8 cellular contexts compared by ENCODE assay signal in the genomic region with DNA sequence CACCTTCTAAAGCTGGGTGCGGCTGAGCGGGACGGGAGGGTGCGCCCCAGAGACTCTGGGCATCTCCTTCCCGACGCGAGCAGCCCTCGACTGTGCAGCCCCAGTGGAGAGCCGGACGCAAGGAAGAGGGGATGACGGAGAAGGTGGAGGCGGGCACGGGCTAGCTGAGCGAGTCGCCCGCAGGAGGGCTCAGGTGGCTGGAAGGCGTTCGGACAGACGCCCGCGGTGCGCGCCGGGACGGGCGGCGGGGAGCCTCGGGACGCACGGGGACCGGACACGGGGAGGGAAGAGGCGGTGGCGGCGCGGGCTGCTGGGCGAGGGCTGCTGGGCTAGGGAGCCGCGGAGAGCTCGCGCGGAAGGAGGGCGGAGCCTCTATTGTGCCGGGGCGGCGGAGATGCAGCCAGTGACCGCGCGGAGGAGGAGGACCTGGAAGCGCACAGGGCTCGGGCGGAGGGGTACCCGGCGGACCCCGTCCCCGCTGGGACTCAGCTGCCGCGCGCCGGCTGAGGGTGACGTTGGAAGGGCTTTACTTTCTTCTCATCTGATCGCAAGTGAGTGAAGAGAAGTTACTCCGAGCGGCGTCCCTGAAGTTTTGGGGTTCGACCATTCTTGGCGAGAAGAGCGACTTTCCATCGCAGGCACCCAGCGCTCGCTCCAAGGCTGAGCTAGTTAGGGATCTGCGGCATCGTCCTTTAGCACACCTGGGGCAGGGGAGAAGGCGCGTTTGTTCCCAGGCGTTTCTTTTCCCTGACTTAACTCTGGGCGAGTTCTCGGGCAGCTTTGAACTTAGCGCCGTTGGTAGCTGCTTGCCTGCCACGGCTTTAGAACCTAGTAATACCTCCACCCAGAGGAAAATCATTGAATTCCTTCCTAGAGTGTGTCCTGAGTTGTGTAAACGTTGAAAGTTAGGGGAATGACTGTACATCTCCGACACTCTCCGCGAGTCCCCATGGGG. TPM values are rescaled to one million over a fixed set of nuclear protein-coding genes. Genes with fewer than 3 reads are reported as not detected.
DNase-seq lines count a peak whose midpoint lies in the region; ATAC-seq, FAIRE-seq and TF ChIP-seq lines count a peak whose summit lies in the region.

A gene (minus strand): TSS at position 323 of the 955 bp plus-strand sequence. CDS start 439 bp downstream, outside the sequence.

- H3K9me1 ChIP-seq in keratinocyte (ENCODE audit: control insufficient read depth, extremely low read depth, insufficient read depth, low read length), result no peaks in the 10 kb centered on the region

- peaks cover 1% of the 10 kb centered on the region; the same call in 1 of the 2 replicates for H3K27me3 ChIP-seq in Caco-2 (replicated peaks; ENCODE audit: control insufficient read depth, insufficient read depth, low read length)
- peaks cover 5% of the 10 kb centered on the region; the same call in 1 of the 2 replicates for H3K27me3 ChIP-seq in GM23248 (replicated peaks; ENCODE audit: insufficient read depth)
- H3K27me3 ChIP-seq in WERI-Rb-1 (ENCODE audit: insufficient read depth, low read depth, severe bottlenecking), result peaks cover 92% of the 10 kb centered on the region
- peaks cover 14% of the 10 kb centered on the region for H3K27me3 ChIP-seq in keratinocyte (ENCODE audit: control insufficient read depth, extremely low read depth, insufficient read depth, low read length)
- no peaks in the 10 kb centered on the region for H3K27me3 ChIP-seq in smooth muscle cell (ENCODE audit: low read depth)

- no TSS peak for BruUV-seq in Caco-2 (replicated peaks; lab: Mats Ljungman, UMichigan)

- H3K79me2 ChIP-seq in GM23248 (ENCODE audit: insufficient read depth) (no peaks in the 10 kb centered on the region), keratinocyte (ENCODE audit: control insufficient read depth, insufficient read depth, low read length) (no peaks in the 10 kb centered on the region), smooth muscle cell (ENCODE audit: low read depth) (no peaks in the 10 kb centered on the region)

- H3K36me3 Mint-ChIP-seq in Caco-2 (ENCODE audit: insufficient read depth, unreplicated experiment), result no peaks in the 10 kb centered on the region

- in situ Hi-C loops in GM23248 (cut with MboI), result loop anchor here (10.0 kb wide), 1 partner anchor 229 kb away; no protein-coding TSS in a partner anchor

- intact Hi-C loops in Caco-2 (cut with micrococcal nuclease; ENCODE audit: unreplicated experiment), result loop anchor here (1.0 to 5.0 kb wide), 2 partner anchors 157 to 232 kb away; no protein-coding TSS in a partner anchor

- POLR2A ChIA-PET in Caco-2 (lab: Charles Lee), result interaction anchor here (0.6 kb wide), 1 partner anchor 50 kb away, joined by 4 read pairs; no protein-coding TSS in a partner anchor

- no peaks in the 10 kb centered on the region for H4K20me1 ChIP-seq in GM23248 (ENCODE audit: insufficient read depth)
- H4K20me1 ChIP-seq in keratinocyte (ENCODE audit: control insufficient read depth, extremely low read depth, insufficient read depth, low read length), result no peaks in the 10 kb centered on the region
- no peaks in the 10 kb centered on the region for H4K20me1 ChIP-seq in smooth muscle cell (ENCODE audit: low read depth)

- 1% methylated on average over 58 to 79 of the region's 85 CpGs for WGBS in GM23248 (ENCODE audit: low coverage in 1 of 2, low lambda C conversion rate in 2 of 2, missing lambda C conversion rate in 2 of 2), 2 experiments
- 1% methylated on average over 44 of the region's 85 CpGs for WGBS in smooth muscle cell (ENCODE audit: low lambda C conversion rate)

- peak; percentile 54 to 69 for DNase-seq in Caco-2
- DNase-seq in GM23248, result peak; percentile 94
- DNase-seq in NCI-H1930 (lab: John Stamatoyannopoulos, UW), result peak; percentile 48 to 62
- DNase-seq in WERI-Rb-1, result peak; percentile 75
- peak; percentile 13 for DNase-seq in cerebellum (ENCODE audit: low spot score)
- DNase-seq in keratinocyte (ENCODE audit: low read depth, low spot score), result no peak
- DNase-seq in smooth muscle cell (lab: John Stamatoyannopoulos, UW; ENCODE audit: unreplicated experiment), result peak; percentile 17

- no peak for ATAC-seq in GM18868 (IDR thresholded peaks at IDR 0.05; ENCODE audit: unreplicated experiment)

- FAIRE-seq in keratinocyte (lab: Jason Lieb, UNC), result peak; percentile 84

- H3K4me1 ChIP-seq in Caco-2, result no peaks in the 10 kb centered on the region; the same call in 1 of the 2 replicates
- peaks cover 6% of the 10 kb centered on the region; the same call in 1 of the 2 replicates for H3K4me1 ChIP-seq in GM23248 (ENCODE audit: insufficient read depth)
- peaks cover 9% of the 10 kb centered on the region for H3K4me1 ChIP-seq in keratinocyte (ENCODE audit: control insufficient read depth, extremely low read depth, insufficient read depth, low read length)
- H3K4me1 ChIP-seq in smooth muscle cell (ENCODE audit: low read depth), result peaks cover 12% of the 10 kb centered on the region

- dilution Hi-C loops in keratinocyte (cut with MboI; ENCODE audit: extremely low pct_ligation_motif_present, low sequenced_read_pairs), result no loop called here

- no peak within 1 kb of the TSS for H3K27ac Mint-ChIP-seq in Caco-2 (ENCODE audit: unreplicated experiment)

- 0 out of 2 replicates have a peak, but pooled peaks cover 3% of the 10 kb centered on the region for H3F3A ChIP-seq in GM23248 (ENCODE audit: insufficient read depth)
- no peaks in the 10 kb centered on the region for H3F3A ChIP-seq in smooth muscle cell (ENCODE audit: low read depth)

- H3K4me3 Mint-ChIP-seq in Caco-2 (ENCODE audit: unreplicated experiment), result peak within 1 kb of the TSS; percentile 78

- peaks cover 26% of the 10 kb centered on the region for H3K9me3 Mint-ChIP-seq in Caco-2 (ENCODE audit: unreplicated experiment)

- H3K4me3 ChIP-seq in Caco-2 (ENCODE audit: low read depth, low read length) (peak within 1 kb of the TSS; percentile 55), GM23248 (peak within 1 kb of the TSS; percentile 81), WERI-Rb-1 (ENCODE audit: low read depth, low read length) (peak within 1 kb of the TSS; percentile 47), keratinocyte (ENCODE audit: control insufficient read depth in 2 of 3, extremely low read depth in 1 of 3, insufficient read depth in 2 of 3, low read depth in 1 of 3, low read length in 3 of 3) (peak within 1 kb of the TSS; percentile 55 to 82 (median 72)), smooth muscle cell (peak within 1 kb of the TSS; percentile 77)

- H3K27ac ChIP-seq in GM23248, result no peak within 1 kb of the TSS
- H3K27ac ChIP-seq in WERI-Rb-1, result no peak within 1 kb of the TSS
- H3K27ac ChIP-seq in keratinocyte (ENCODE audit: control insufficient read depth, insufficient read depth, low read length), result no peak within 1 kb of the TSS
- no peak within 1 kb of the TSS for H3K27ac ChIP-seq in smooth muscle cell (ENCODE audit: low read depth)

- H3K27me3 Mint-ChIP-seq in Caco-2 (ENCODE audit: insufficient read depth, unreplicated experiment), result peaks cover 6% of the 10 kb centered on the region

- TF ChIP-seq CTCF in Caco-2 (IDR thresholded peaks at IDR 0.05; ENCODE audit: insufficient read depth in 1 of 2, low read depth in 1 of 2, low read length in 1 of 2, severe bottlenecking in 1 of 2, unreplicated experiment in 1 of 2) (no peak), WERI-Rb-1 (IDR thresholded peaks at IDR 0.05; ENCODE audit: low read depth, low read length) (peak; percentile 41; the same call in 1 of the 2 replicates), keratinocyte (optimal IDR thresholded peaks at IDR 0.05 in 1 of 3, IDR thresholded peaks at IDR 0.05 in 1 of 3, conservative IDR thresholded peaks at IDR 0.05 in 1 of 3; ENCODE audit: extremely low read depth in 1 of 3, insufficient read depth in 2 of 3, low read length in 3 of 3) (peak in 2 of 3 experiments; percentile 45 to 59), smooth muscle cell (IDR thresholded peaks at IDR 0.05; ENCODE audit: borderline replicate concordance, insufficient read depth, poor library complexity, severe bottlenecking) (no peak)

- H3K4me2 ChIP-seq in GM23248 (ENCODE audit: unreplicated experiment), result peak within 1 kb of the TSS; percentile 95
- peak within 1 kb of the TSS; percentile 96 for H3K4me2 ChIP-seq in keratinocyte (ENCODE audit: control insufficient read depth, extremely low read depth, insufficient read depth, low read depth, low read length)
- peak within 1 kb of the TSS; percentile 99 for H3K4me2 ChIP-seq in smooth muscle cell

- H3K9ac ChIP-seq in GM23248 (peak within 1 kb of the TSS; percentile 67), keratinocyte (ENCODE audit: control insufficient read depth, extremely low read depth, insufficient read depth, low read length) (peak within 1 kb of the TSS; percentile 57), smooth muscle cell (ENCODE audit: low read depth) (no peak within 1 kb of the TSS)

- H3K9me3 ChIP-seq in Caco-2 (no peaks in the 10 kb centered on the region), GM23248 (ENCODE audit: low read depth) (no peaks in the 10 kb centered on the region), WERI-Rb-1 (ENCODE audit: severe bottlenecking) (peaks cover 10% of the 10 kb centered on the region), keratinocyte (ENCODE audit: control insufficient read depth, low read depth, low read length) (no peaks in the 10 kb centered on the region), smooth muscle cell (replicated peaks; ENCODE audit: low read depth) (no peaks in the 10 kb centered on the region)

- no peaks in the 10 kb centered on the region for H3K4me1 Mint-ChIP-seq in Caco-2 (ENCODE audit: low read depth, unreplicated experiment)

- no peaks in the 10 kb centered on the region for H3K36me3 ChIP-seq in Caco-2 (ENCODE audit: control insufficient read depth, insufficient read depth, low read length)
- no peaks in the 10 kb centered on the region for H3K36me3 ChIP-seq in GM23248 (ENCODE audit: low read depth)
- no peaks in the 10 kb centered on the region for H3K36me3 ChIP-seq in WERI-Rb-1
- no peaks in the 10 kb centered on the region for H3K36me3 ChIP-seq in keratinocyte (ENCODE audit: control insufficient read depth in 2 of 2, extremely low read depth in 1 of 2, insufficient read depth in 2 of 2, low read length in 2 of 2)
- no peaks in the 10 kb centered on the region for H3K36me3 ChIP-seq in smooth muscle cell (ENCODE audit: low read depth)

- CTCF ChIA-PET in Caco-2 (lab: Charles Lee), result interaction anchor here (0.6 to 1.6 kb wide), 7 partner anchors 11 to 274 kb away, joined by 3 to 14 read pairs (median 5); a partner anchor contains a TSS

- H2AFZ ChIP-seq in GM23248, result peak within 1 kb of the TSS; percentile 87
- H2AFZ ChIP-seq in keratinocyte (ENCODE audit: control insufficient read depth, low read length), result peak within 1 kb of the TSS; percentile 91
- H2AFZ ChIP-seq in smooth muscle cell (ENCODE audit: low read depth), result peak within 1 kb of the TSS; percentile 87

- H3K9me2 ChIP-seq in GM23248 (ENCODE audit: insufficient read depth), result no peaks in the 10 kb centered on the region

RNA-seq across cellular contexts. Expression of the gene that starts here (rescaled TPM):
- total RNA-seq in Caco-2 (2022) (0.43 and 0.56 TPM in 2 replicates), cerebellum (3.9 TPM), smooth muscle cell (2.2 and 5.9 TPM in 2 replicates)
- total RNA-seq in GM23248 (2014; rRNA removed; shearing (Covaris generic)), result 1.1 and 1.4 TPM in 2 replicates
- polyA plus RNA-seq in GM23248 (2016; fragmentation: Nextera tagmentation; extraction: Ambion mirVana) (0.98 and 1.4 TPM in 2 replicates), keratinocyte (0.02 TPM in 1 of 3 replicates, not detected in the others), smooth muscle cell (6.0 and 9.7 TPM in 2 replicates)
- polyA plus RNA-seq in keratinocyte (2011; ENCODE audit: low read depth), result not detected
- 0.01 TPM in 1 of 2 replicates, not detected in the other for polyA plus RNA-seq in keratinocyte (2011; cell fraction: cytosol; rRNA removed)
- polyA plus RNA-seq in keratinocyte (2011; cell fraction: nucleus; rRNA removed), result not detected in 2 replicates
- polyA plus RNA-seq in keratinocyte (2012; ENCODE audit: low replicate concordance), result not detected in 2 replicates
- polyA minus RNA-seq in keratinocyte, result not detected in 3 replicates
- polyA minus RNA-seq in keratinocyte (2011; cell fraction: cytosol; rRNA and poly(A)+ RNA removed), result not detected
- not detected in 2 replicates for polyA minus RNA-seq in keratinocyte (2011; cell fraction: nucleus; rRNA and poly(A)+ RNA removed)

Comparison
In these comparisons a context has a peak if more than half of its experiments do, and no peak if none do; other contexts are left out.
1. Peak in DNase-seq and H3K4me3 ChIP-seq in Caco-2; RNA of the gene not detected or under 1 TPM.
2. CTCF ChIP-seq: peak in WERI-Rb-1 (single experiment) and keratinocyte (2 of 3); none in Caco-2 (0 of 2) and smooth muscle cell (single experiment).
3. Peak in every context shown above with its lines, with median percentiles within 50 percentile points of each other: H3K4me3 ChIP-seq, H2AFZ ChIP-seq and H3K4me2 ChIP-seq.